23 cellular contexts compared by ENCODE assay signal in the genomic region with DNA sequence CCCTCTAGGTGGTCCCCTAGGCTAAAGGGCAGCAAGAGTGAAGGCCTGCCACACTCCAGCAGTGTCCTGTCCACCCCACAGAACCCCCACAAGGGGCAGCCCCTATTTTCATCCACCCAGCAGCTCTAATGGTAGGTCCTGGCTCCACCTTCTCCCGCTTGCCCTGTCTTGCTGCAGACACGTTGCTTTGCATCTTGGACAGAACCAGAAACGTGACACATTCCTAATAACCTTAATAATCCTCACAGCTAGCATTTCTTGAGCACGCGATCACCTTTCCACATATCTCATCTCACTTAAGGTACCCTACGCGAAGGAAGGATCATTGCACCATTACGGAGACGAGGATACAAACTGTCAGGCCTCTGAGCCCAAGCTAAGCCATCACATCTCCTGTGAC.
"Had no signal": no experiment of that assay in that cellular context is flagged by ENCODE, and none has a peak within 500 bp of the region (broad histone marks: within the 10 kb centered on the region; RNA-seq: fewer than 3 reads in every experiment).

No MANE protein-coding gene starts in this region.

- FAIRE-seq: K562, RCC 7860 had no signal

- H3K36me3 Mint-ChIP-seq: IgD-negative memory B cell had no signal

- H3K9me3 ChIP-seq: SJSA1 had no signal

- H3K4me3 ChIP-seq: K562, SJSA1, SK-N-MC had no signal

- H3K27ac ChIP-seq: KMS-11, SJSA1, SK-N-MC had no signal

- H3K36me3 ChIP-seq: SJSA1 had no signal

- H3K27me3 ChIP-seq: SJSA1 had no signal

- H3K27ac Mint-ChIP-seq: IgD-negative memory B cell had no signal

- DNase-seq: Kasumi-1, MM.1S, NCI-H1092 treated with DMSO at 0.1 percent for 48 hours, NCI-H1436, NCI-H187, NCI-H2029, NCI-H2081 treated with DMSO at 0.1 percent for 48 hours, NCI-H2171, NCI-H226, NCI-H446, NCI-H510A, NCI-H524 treated with DMSO at 0.1 percent for 48 hours, NCI-H69, NCI-H774, Right ventricle myocardium superior, RPMI8226, SIG-M5 had no signal

- ATAC-seq: K562 had no signal
